ENCODE assay signal across 1 cellular context in the genomic region with DNA sequence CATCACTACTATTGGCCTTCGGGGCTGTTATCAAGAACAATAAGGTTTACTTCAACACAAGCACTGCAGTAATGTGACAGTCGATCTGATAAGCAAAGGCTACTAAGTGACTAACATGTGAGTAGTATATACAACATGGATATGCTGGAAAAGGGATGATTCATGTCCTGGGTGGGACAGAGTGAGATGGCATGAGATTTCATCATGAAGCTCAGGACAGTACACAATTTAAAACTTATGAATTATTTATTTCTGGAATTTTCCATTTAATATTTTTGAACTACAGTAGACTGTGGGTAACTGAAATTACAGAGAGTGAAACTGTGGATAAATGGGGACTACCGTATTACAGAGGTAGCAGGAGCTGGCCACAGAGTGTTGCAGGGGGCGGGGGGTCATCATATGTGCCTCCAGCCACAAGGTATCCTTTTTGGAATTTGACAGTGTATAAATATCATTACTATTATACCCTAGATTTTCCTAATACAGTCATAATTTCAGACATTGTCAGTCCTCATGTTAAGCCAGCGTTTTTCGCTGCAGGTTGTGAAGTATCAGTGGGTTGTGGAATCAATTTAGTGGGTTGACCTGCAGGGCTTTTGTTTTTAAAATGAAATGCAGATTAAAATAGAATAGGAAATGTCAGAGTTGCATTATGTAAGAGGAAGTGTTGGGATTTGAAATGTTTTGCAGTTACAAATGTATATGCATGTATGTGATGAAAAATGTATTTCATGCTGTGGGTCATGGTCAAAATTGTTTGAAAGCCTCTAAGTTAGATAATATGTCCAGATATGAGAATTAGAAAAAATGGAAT.
TF ChIP-seq lines count a peak whose summit lies in the region.

No MANE protein-coding gene starts in this region.

TF ChIP-seq in HepG2, 621 proteins besides CTCF, POLR2A, EP300 and RAD21 (continued from another document):
- TF ChIP-seq, protein P1, sequence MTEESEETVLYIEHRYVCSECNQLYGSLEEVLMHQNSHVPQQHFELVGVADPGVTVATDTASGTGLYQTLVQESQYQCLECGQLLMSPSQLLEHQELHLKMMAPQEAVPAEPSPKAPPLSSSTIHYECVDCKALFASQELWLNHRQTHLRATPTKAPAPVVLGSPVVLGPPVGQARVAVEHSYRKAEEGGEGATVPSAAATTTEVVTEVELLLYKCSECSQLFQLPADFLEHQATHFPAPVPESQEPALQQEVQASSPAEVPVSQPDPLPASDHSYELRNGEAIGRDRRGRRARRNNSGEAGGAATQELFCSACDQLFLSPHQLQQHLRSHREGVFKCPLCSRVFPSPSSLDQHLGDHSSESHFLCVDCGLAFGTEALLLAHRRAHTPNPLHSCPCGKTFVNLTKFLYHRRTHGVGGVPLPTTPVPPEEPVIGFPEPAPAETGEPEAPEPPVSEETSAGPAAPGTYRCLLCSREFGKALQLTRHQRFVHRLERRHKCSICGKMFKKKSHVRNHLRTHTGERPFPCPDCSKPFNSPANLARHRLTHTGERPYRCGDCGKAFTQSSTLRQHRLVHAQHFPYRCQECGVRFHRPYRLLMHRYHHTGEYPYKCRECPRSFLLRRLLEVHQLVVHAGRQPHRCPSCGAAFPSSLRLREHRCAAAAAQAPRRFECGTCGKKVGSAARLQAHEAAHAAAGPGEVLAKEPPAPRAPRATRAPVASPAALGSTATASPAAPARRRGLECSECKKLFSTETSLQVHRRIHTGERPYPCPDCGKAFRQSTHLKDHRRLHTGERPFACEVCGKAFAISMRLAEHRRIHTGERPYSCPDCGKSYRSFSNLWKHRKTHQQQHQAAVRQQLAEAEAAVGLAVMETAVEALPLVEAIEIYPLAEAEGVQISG (CRISPR knock-in tag; IDR thresholded peaks at IDR 0.05), result no peak
- TF ChIP-seq TMF1 (CRISPR knock-in tag; IDR thresholded peaks at IDR 0.05; ENCODE audit: low read depth) (no peak), POLR2AphosphoS2 (IDR thresholded peaks at IDR 0.05; ENCODE audit: low read depth, low read length) (no peak), IRF2 (CRISPR knock-in tag; IDR thresholded peaks at IDR 0.05) (no peak), ZMYM3 (CRISPR knock-in tag; IDR thresholded peaks at IDR 0.05) (no peak), FOSL2 (CRISPR knock-in tag; IDR thresholded peaks at IDR 0.05) (peak; percentile 61; the same call in 1 of the 2 replicates), ZFAT (CRISPR knock-in tag; conservative IDR thresholded peaks at IDR 0.05) (no peak)
- TF ChIP-seq, protein P2, sequence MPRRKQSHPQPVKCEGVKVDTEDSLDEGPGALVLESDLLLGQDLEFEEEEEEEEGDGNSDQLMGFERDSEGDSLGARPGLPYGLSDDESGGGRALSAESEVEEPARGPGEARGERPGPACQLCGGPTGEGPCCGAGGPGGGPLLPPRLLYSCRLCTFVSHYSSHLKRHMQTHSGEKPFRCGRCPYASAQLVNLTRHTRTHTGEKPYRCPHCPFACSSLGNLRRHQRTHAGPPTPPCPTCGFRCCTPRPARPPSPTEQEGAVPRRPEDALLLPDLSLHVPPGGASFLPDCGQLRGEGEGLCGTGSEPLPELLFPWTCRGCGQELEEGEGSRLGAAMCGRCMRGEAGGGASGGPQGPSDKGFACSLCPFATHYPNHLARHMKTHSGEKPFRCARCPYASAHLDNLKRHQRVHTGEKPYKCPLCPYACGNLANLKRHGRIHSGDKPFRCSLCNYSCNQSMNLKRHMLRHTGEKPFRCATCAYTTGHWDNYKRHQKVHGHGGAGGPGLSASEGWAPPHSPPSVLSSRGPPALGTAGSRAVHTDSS (CRISPR knock-in tag; conservative IDR thresholded peaks at IDR 0.05), result no peak
- TF ChIP-seq, protein P3, sequence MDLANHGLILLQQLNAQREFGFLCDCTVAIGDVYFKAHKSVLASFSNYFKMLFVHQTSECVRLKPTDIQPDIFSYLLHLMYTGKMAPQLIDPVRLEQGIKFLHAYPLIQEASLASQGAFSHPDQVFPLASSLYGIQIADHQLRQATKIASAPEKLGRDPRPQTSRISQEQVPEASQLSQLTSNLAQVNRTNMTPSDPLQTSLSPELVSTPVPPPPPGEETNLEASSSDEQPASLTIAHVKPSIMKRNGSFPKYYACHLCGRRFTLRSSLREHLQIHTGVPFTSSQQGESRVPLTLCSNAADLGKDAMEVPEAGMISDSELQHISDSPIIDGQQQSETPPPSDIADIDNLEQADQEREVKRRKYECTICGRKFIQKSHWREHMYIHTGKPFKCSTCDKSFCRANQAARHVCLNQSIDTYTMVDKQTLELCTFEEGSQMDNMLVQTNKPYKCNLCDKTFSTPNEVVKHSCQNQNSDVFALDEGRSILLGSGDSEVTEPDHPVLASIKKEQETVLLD (CRISPR knock-in tag; IDR thresholded peaks at IDR 0.05; ENCODE audit: low read depth), result no peak
- TF ChIP-seq, protein P4, sequence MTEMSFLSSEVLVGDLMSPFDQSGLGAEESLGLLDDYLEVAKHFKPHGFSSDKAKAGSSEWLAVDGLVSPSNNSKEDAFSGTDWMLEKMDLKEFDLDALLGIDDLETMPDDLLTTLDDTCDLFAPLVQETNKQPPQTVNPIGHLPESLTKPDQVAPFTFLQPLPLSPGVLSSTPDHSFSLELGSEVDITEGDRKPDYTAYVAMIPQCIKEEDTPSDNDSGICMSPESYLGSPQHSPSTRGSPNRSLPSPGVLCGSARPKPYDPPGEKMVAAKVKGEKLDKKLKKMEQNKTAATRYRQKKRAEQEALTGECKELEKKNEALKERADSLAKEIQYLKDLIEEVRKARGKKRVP (CRISPR knock-in tag; IDR thresholded peaks at IDR 0.05), result peak in 1 of 2 experiments; percentile 70; a peak in 2 of 4 replicates
- TF ChIP-seq, protein P5, sequence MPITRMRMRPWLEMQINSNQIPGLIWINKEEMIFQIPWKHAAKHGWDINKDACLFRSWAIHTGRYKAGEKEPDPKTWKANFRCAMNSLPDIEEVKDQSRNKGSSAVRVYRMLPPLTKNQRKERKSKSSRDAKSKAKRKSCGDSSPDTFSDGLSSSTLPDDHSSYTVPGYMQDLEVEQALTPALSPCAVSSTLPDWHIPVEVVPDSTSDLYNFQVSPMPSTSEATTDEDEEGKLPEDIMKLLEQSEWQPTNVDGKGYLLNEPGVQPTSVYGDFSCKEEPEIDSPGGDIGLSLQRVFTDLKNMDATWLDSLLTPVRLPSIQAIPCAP (CRISPR knock-in tag; IDR thresholded peaks at IDR 0.05; ENCODE audit: low read depth), result no peak
TF ChIP-seq in HepG2: peak in this region for 3.
